In the genomic region with DNA sequence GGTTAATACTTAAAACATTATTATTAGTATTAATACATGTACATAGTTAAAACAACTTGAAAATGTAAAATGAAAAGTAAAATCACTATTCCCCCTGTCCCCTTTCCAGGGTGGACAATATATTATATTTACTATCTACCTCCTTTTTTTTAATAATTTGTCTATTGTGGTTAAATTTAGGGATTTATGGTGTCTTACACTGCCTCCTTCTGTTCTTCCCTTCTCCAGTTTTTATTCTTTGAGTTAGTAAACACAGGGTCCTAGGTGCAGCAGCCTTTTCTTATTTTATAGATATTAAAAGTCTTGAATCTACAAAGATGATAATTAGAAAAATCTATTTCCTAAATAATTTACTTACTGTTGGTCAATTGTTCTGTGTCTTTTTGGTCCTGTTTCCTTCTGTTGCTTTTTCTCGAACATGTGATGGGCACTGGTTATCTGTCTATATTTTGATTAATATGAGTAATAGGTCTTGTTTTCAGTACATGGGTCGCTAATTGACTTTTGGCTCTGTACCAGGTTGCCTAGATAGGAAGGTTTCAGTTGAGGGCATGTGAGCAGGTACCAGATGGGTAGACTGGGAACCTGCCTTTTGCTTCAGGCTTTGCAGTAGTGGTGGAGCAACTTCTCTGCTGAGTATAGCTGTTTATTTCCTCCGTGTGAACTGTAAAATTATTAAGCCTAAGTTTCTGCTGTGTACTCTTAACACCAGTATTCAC, we compare ENCODE assay signal across 8 cellular contexts. TPM values are rescaled to one million over a fixed set of nuclear protein-coding genes. Genes with fewer than 3 reads are reported as not detected.
DNase-seq lines count a peak whose midpoint lies in the region; ATAC-seq and TF ChIP-seq lines count a peak whose summit lies in the region.

No MANE protein-coding gene starts in this region.

- ATAC-seq in GM18868 (IDR thresholded peaks at IDR 0.05; ENCODE audit: unreplicated experiment), result peak; percentile 31
- ATAC-seq in HG02798 (IDR thresholded peaks at IDR 0.05; ENCODE audit: poor library complexity, unreplicated experiment), result no peak

- no peak for TF ChIP-seq POLR2A in esophagus squamous epithelium (IDR thresholded peaks at IDR 0.05)

- TF ChIP-seq CTCF in AG09309 (IDR thresholded peaks at IDR 0.05; ENCODE audit: control insufficient read depth, insufficient read depth, low read depth, low read length, missing control alignments) (no peak), esophagus squamous epithelium (IDR thresholded peaks at IDR 0.05) (no peak)

- intact Hi-C loops in esophagus squamous epithelium (cut with DNase I), result no loop called here

- peak overlapping the region in 3 of 4 donors; percentile 90 to 95 (median 93) for H3K27ac ChIP-seq in esophagus squamous epithelium

- H3K36me3 ChIP-seq in esophagus squamous epithelium, result no peaks in the 10 kb centered on the region

- DNase-seq in AG09309 (ENCODE audit: low read depth), result no peak
- DNase-seq in RPMI8226, result peak; percentile 79
- DNase-seq in esophagus squamous epithelium (lab: John Stamatoyannopoulos, UW), result no peak
- peak; percentile 24 for DNase-seq in pons (ENCODE audit: low spot score)
- no peak for DNase-seq in DMS114 treated with DMSO at 0.1 percent for 48 hours (lab: John Stamatoyannopoulos, UW; ENCODE audit: unreplicated experiment)
- DNase-seq in superior temporal gyrus (ENCODE audit: extremely low spot score), result no peak

- H3K4me3 ChIP-seq in AG09309 (ENCODE audit: control insufficient read depth, low read depth, low read length), result peak overlapping the region; percentile 65
- peak overlapping the region; percentile 74 to 86 (median 82) for H3K4me3 ChIP-seq in esophagus squamous epithelium

- H3K4me1 ChIP-seq in esophagus squamous epithelium, result peaks cover 5 to 54% (median 18%) of the 10 kb centered on the region in 3 donors

- no peaks in the 10 kb centered on the region for H3K9me3 ChIP-seq in esophagus squamous epithelium

- 5 to 18% methylated on average over 3 of the region's 3 CpGs for WGBS in esophagus squamous epithelium, 2 donors

- H3K27me3 ChIP-seq in esophagus squamous epithelium, result no peaks in the 10 kb centered on the region

RNA-seq across cellular contexts. Expression of a gene that starts 1.1 kb away (rescaled TPM):
- 10 to 100 TPM; 14.7 to 19.1 (median 17.1) TPM for total RNA-seq in esophagus squamous epithelium

RNA-seq across cellular contexts. Expression of a gene that starts 32.5 kb away (rescaled TPM):
- total RNA-seq in esophagus squamous epithelium, result 10 to 100 TPM in 2 of 4 donors, 1 to 10 TPM in 2; 4.2 to 41.8 (median 13.7) TPM

Comparison
In these comparisons a context has a peak if more than half of its experiments do, and no peak if none do; other contexts are left out.
1. DNase-seq: peak in RPMI8226 (single experiment) and pons (single experiment); none in AG09309 (single experiment), esophagus squamous epithelium (single experiment), DMS114 treated with DMSO at 0.1 percent for 48 hours (single experiment) and superior temporal gyrus (single experiment).